In the genomic region with DNA sequence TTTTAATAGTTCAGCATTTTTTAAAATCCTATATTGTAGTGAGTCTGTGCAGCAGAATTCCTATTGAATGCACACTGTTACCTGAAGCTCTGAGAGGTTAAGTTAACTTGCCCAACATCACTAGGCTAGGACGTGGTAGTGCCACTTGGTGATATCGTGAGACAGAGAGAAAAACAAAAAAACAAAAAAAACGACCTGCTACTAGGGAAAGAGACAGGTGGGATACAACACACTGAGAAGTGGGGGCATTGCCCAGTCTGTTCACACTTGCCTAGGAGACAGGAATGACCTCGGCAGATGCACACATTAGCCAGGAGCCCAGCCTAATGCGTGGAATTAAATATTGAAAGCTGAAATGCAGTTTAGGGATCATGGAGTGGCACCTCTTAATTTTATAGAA, we compare ENCODE assay signal across 11 cellular contexts.
DNase-seq lines count a peak whose midpoint lies in the region; ATAC-seq, FAIRE-seq and TF ChIP-seq lines count a peak whose summit lies in the region.
"Had no signal": no experiment of that assay in that cellular context is flagged by ENCODE, and none has a peak within 500 bp of the region (broad histone marks: within the 10 kb centered on the region; RNA-seq: fewer than 3 reads in every experiment).

No MANE protein-coding gene starts in this region.

- H3K4me1 Mint-ChIP-seq in glutamatergic neuron (ENCODE audit: low read depth, unreplicated experiment), result no peaks in the 10 kb centered on the region

- no peak overlapping the region for H3K27ac ChIP-seq in HepG2 (ENCODE audit: extremely low read length, insufficient read depth, low read length)
- H3K27ac ChIP-seq: A549 had no signal

- H4K20me1 ChIP-seq in HepG2 (ENCODE audit: insufficient read depth, low read length), result no peaks in the 10 kb centered on the region

- H3K4me1 ChIP-seq in HepG2 (ENCODE audit: insufficient read depth, low read length), result peaks cover 14% of the 10 kb centered on the region
- H3K4me1 ChIP-seq: A549 had no signal

- intact Hi-C loops in HepG2 (cut with micrococcal nuclease; ENCODE audit: unreplicated experiment), result no loop called here

- no peak for TF ChIP-seq EP300 in HepG2 (IDR thresholded peaks at IDR 0.05; ENCODE audit: low read depth in 2 of 2, low read length in 2 of 2)
- no peak for TF ChIP-seq EP300 in HepG2 (CRISPR knock-in tag; IDR thresholded peaks at IDR 0.05; ENCODE audit: borderline replicate concordance)

- FAIRE-seq in HepG2 (lab: Jason Lieb, UNC), result peak; percentile 8
- FAIRE-seq: A549, urothelium cell line had no signal

- no peak overlapping the region for H3K4me3 Mint-ChIP-seq in glutamatergic neuron (ENCODE audit: unreplicated experiment)

- H3K36me3 Mint-ChIP-seq in glutamatergic neuron (ENCODE audit: unreplicated experiment), result peaks cover under 1% of the 10 kb centered on the region

- TF ChIP-seq CTCF in HepG2 (CRISPR knock-in tag; IDR thresholded peaks at IDR 0.05) (no peak), glutamatergic neuron (IDR thresholded peaks at IDR 0.05; ENCODE audit: partially characterized antibody, unreplicated experiment) (no peak)

- peaks cover 2% of the 10 kb centered on the region for H3K9me3 Mint-ChIP-seq in glutamatergic neuron (ENCODE audit: unreplicated experiment)

- TF ChIP-seq RAD21 in HepG2 (CRISPR knock-in tag; IDR thresholded peaks at IDR 0.05), result no peak

- no peak overlapping the region for H3K4me2 ChIP-seq in HepG2 (ENCODE audit: low read depth, low read length)

- no peak overlapping the region for H3K9ac ChIP-seq in HepG2 (ENCODE audit: insufficient read depth, low read depth, low read length)

- WGBS in HepG2 (ENCODE audit: low lambda C conversion rate), result 52% methylated on average over 5 of the region's 5 CpGs

- no TSS peak for BruUV-seq in HepG2 (replicated peaks; lab: Mats Ljungman, UMichigan)

- in situ Hi-C loops in HepG2 (cut with HindIII; ENCODE audit: extremely low pct_ligation_motif_present, low pct_unique_long_range_greater_than_20kb), result no loop called here

- POLR2A ChIA-PET in HepG2 (lab: Yijun Ruan, JAX), result no interaction called here

- ATAC-seq in HepG2 (no peak; the same call in 2 of the 3 replicates), GM21717 (IDR thresholded peaks at IDR 0.05; ENCODE audit: unreplicated experiment) (no peak)

- CTCF ChIA-PET in HepG2 (lab: Yijun Ruan, JAX; ENCODE audit: low intra/inter-chr PET ratio, low total read pairs), result no interaction called here

- H3K9me3 ChIP-seq in HepG2 (ENCODE audit: low read length), result no peaks in the 10 kb centered on the region

- TF ChIP-seq POLR2A in HepG2 (IDR thresholded peaks at IDR 0.05; ENCODE audit: insufficient read depth in 1 of 2, low read depth in 2 of 2, low read length in 2 of 2), result no peak

- H3K79me2 ChIP-seq in HepG2 (ENCODE audit: insufficient read depth, low read length), result no peaks in the 10 kb centered on the region

- no peaks in the 10 kb centered on the region for H3K36me3 ChIP-seq in HepG2 (replicated peaks in 1 of 2; ENCODE audit: control insufficient read depth in 1 of 2, insufficient read depth in 2 of 2, low read length in 2 of 2)

- no peak overlapping the region for H2AFZ ChIP-seq in HepG2 (ENCODE audit: low read length)

- no peak overlapping the region for H3K27ac Mint-ChIP-seq in glutamatergic neuron (ENCODE audit: unreplicated experiment)

- H3K4me3 ChIP-seq in HepG2 (replicated peaks in 1 of 3; ENCODE audit: insufficient read depth in 1 of 3, low read depth in 2 of 3, low read length in 3 of 3), result no peak overlapping the region
- H3K4me3 ChIP-seq: A549 had no signal

- no peaks in the 10 kb centered on the region for H3K27me3 ChIP-seq in HepG2 (ENCODE audit: control insufficient read depth in 1 of 2, insufficient read depth in 2 of 2, low read length in 2 of 2)

- H3K27me3 Mint-ChIP-seq in glutamatergic neuron (ENCODE audit: unreplicated experiment), result no peaks in the 10 kb centered on the region

- DNase-seq in NCI-H748 (lab: John Stamatoyannopoulos, UW; ENCODE audit: unreplicated experiment), result peak; percentile 1
- no peak for DNase-seq in NCI-H748 treated with DMSO at 0.1 percent for 48 hours (lab: John Stamatoyannopoulos, UW)
- DNase-seq in HT-29 (ENCODE audit: low spot score), result peak; percentile 12
- peak; percentile 33 for DNase-seq in activated CD4-positive, alpha-beta T cell treated with anti-CD3 and anti-CD28 coated beads for 48 hours
- peak; percentile 20 for DNase-seq in HepG2 (ENCODE audit: low spot score)
- DNase-seq in pons (ENCODE audit: low spot score), result no peak
- DNase-seq in glutamatergic neuron, result no peak
- DNase-seq: NCI-H2029 treated with DMSO at 0.1 percent for 48 hours had no signal

TF ChIP-seq in HepG2, 621 proteins besides CTCF, POLR2A, EP300 and RAD21:
- no peak for TF ChIP-seq SRSF9 (IDR thresholded peaks at IDR 0.05; ENCODE audit: borderline replicate concordance, insufficient read depth, low read depth, low read length, poor library complexity, severe bottlenecking)

Comparison
In these comparisons a context has a peak if more than half of its experiments do, and no peak if none do; other contexts are left out.
1. DNase-seq: peak in NCI-H748 (single experiment), HT-29 (single experiment), activated CD4-positive, alpha-beta T cell treated with anti-CD3 and anti-CD28 coated beads for 48 hours (single experiment) and HepG2 (single experiment); none in NCI-H748 treated with DMSO at 0.1 percent for 48 hours (single experiment), pons (single experiment) and glutamatergic neuron (single experiment).